Comparison of ENCODE assay signal across 8 cellular contexts in genomic region chr7:66739953-66740301, GRCh38. TPM values are rescaled to one million over a fixed set of nuclear protein-coding genes. Genes with fewer than 3 reads are reported as not detected.
DNase-seq lines count a peak whose midpoint lies in the region; ATAC-seq and TF ChIP-seq lines count a peak whose summit lies in the region.

No MANE protein-coding gene starts in this region.

- CTCF ChIA-PET in T-cell (lab: Charles Lee) = interaction anchor here in 1 of 2 donors (0.6 kb wide), 1 partner anchor 86 kb away, joined by 6 read pairs; no protein-coding TSS in a partner anchor

- DNase-seq in heart right ventricle (no peak), cardiac septum (ENCODE audit: low spot score) (no peak), T-cell (peak in 3 of 34 experiments; percentile 1 to 7 (median 1)), foreskin keratinocyte (peak in 1 of 2 donors; percentile 31), skeletal muscle cell (ENCODE audit: low read depth) (no peak), ecto neural progenitor cell (ENCODE audit: low spot score) (no peak)

- H3K9me3 Mint-ChIP-seq in T-cell = peaks cover 0 to 12% (median 12%) of the 10 kb centered on the region in 3 donors

- peaks cover 0 to 24% (median 10%) of the 10 kb centered on the region in 9 donors for H3K36me3 ChIP-seq in heart right ventricle

- intact Hi-C loops in heart right ventricle (cut with DNase I) = loop anchor here in 6 of 10 donors (2.0 to 10.0 kb wide), 8 partner anchors 55 to 257 kb away; partner anchors contain the start of genes SBDS (in 1 of the 6) and TYW1 (in 1 of the 6)
- intact Hi-C loops in cardiac septum (cut with DNase I) = loop anchor here (5.0 to 10.0 kb wide), 3 partner anchors 58 to 255 kb away; partner anchors contain the start of genes SBDS, TMEM248 and TYW1

- 8 to 15% methylated on average over 12 of the region's 12 CpGs for WGBS in heart right ventricle, 2 donors

- H3K27ac ChIP-seq in heart right ventricle (peak overlapping the region; percentile 86 to 99 (median 97)), foreskin keratinocyte (peak overlapping the region; percentile 23)

- peaks cover 32 to 56% (median 53%) of the 10 kb centered on the region in 3 donors for H3K4me1 Mint-ChIP-seq in T-cell

- POLR2A ChIA-PET in T-cell (lab: Charles Lee) = interaction anchor here (0.5 to 1.9 kb wide), 10 partner anchors 56 to 255 kb away, joined by 3 to 8 read pairs (median 6); partner anchors contain the start of gene SBDS (in 1 of the 2)

- peaks cover 0 to 15% (median 10%) of the 10 kb centered on the region in 11 donors for H3K9me3 ChIP-seq in heart right ventricle

- peak overlapping the region; percentile 88 to 95 for H3K27ac Mint-ChIP-seq in T-cell

- ATAC-seq in heart right ventricle (peak in 1 of 8 donors; percentile 1), T-cell (replicated peaks in 1 of 4) (peak in 2 of 4 experiments; percentile 1), foreskin keratinocyte (no peak), HG02610 (IDR thresholded peaks at IDR 0.05; ENCODE audit: unreplicated experiment) (no peak), GM21717 (IDR thresholded peaks at IDR 0.05; ENCODE audit: unreplicated experiment) (no peak)

- peaks cover 2 to 34% (median 26%) of the 10 kb centered on the region in 9 donors for H3K4me1 ChIP-seq in heart right ventricle
- H3K4me1 ChIP-seq in foreskin keratinocyte = no peaks in the 10 kb centered on the region

- H3K4me3 Mint-ChIP-seq in T-cell = peak overlapping the region; percentile 93 to 98 (median 95)

- H3K27me3 Mint-ChIP-seq in T-cell = no peaks in the 10 kb centered on the region

- H3K4me3 ChIP-seq in heart right ventricle (peak overlapping the region; percentile 85 to 99 (median 98)), skeletal muscle cell (ENCODE audit: low read depth, low read length) (peak overlapping the region; percentile 94)

- H3K27me3 ChIP-seq in heart right ventricle (no peaks in the 10 kb centered on the region), foreskin keratinocyte (no peaks in the 10 kb centered on the region)

- TF ChIP-seq CTCF in heart right ventricle (IDR thresholded peaks at IDR 0.05) (no peak), foreskin keratinocyte (conservative IDR thresholded peaks at IDR 0.05) (no peak)

- peaks cover 16% of the 10 kb centered on the region for H3K36me3 Mint-ChIP-seq in T-cell

RNA-seq across cellular contexts. Expression of gene RABGEF1, which starts 0.6 kb away (rescaled TPM):
- total RNA-seq in heart right ventricle (10 to 100 TPM; 13.3 to 23.4 (median 17.4) TPM), cardiac septum (19.1 TPM), T-cell (10 to 100 TPM; 18.2 to 22.6 (median 20.9) TPM), foreskin keratinocyte (31.7 and 33.5 TPM in 2 replicates)
- polyA plus RNA-seq in heart right ventricle (10 to 100 TPM in 1 of 2 donors, 1 to 10 TPM in 1; 7.2 to 10.8 TPM), foreskin keratinocyte (12.3 and 15.6 TPM in 2 replicates)
